Comparison of ENCODE assay signal across 16 cellular contexts in genomic region chrX:107723501-107723900, GRCh38. TPM values are rescaled to one million over a fixed set of nuclear protein-coding genes. Genes with fewer than 3 reads are reported as not detected.
A peak's percentile ranks its signal among the peaks of the same experiment; 100 is the strongest.
DNase-seq lines count a peak whose midpoint lies in the region; ATAC-seq, FAIRE-seq and TF ChIP-seq lines count a peak whose summit lies in the region.
"Had no signal": no experiment of that assay in that cellular context is flagged by ENCODE, and none has a peak within 500 bp of the region (broad histone marks: within the 10 kb centered on the region; RNA-seq: fewer than 3 reads in every experiment).

No MANE protein-coding gene starts in this region.

- H3K4me1 ChIP-seq in neural progenitor cell (no peaks in the 10 kb centered on the region), thyroid gland (peaks cover 26 to 58% of the 10 kb centered on the region in 2 donors), kidney (ENCODE audit: control insufficient read depth in 1 of 2, insufficient read depth in 1 of 2, low read depth in 1 of 2, low read length in 2 of 2) (peaks cover 5 to 13% of the 10 kb centered on the region in 2 donors), mucosa of descending colon (ENCODE audit: low read depth) (peaks cover 7% of the 10 kb centered on the region)

- H3K36me3 Mint-ChIP-seq in neural progenitor cell: no peaks in the 10 kb centered on the region

- no peak overlapping the region for H3K4me3 ChIP-seq in neural progenitor cell
- H3K4me3 ChIP-seq in thyroid gland (replicated peaks in 1 of 3): no peak overlapping the region
- no peak overlapping the region for H3K4me3 ChIP-seq in kidney (ENCODE audit: low read length in 2 of 2)
- H3K4me3 ChIP-seq in mucosa of descending colon: no peak overlapping the region
- H3K4me3 ChIP-seq: BLaER1, GM12878, HAP-1 had no signal

- FAIRE-seq in kidney (lab: Jason Lieb, UNC): no peak
- FAIRE-seq: GM12878, GM18507 had no signal

- ATAC-seq in GM18858 (IDR thresholded peaks at IDR 0.05; ENCODE audit: unreplicated experiment) (no peak), mucosa of descending colon (no peak)
- ATAC-seq: GM12878 had no signal

- no peaks in the 10 kb centered on the region for H3K79me2 ChIP-seq in neural progenitor cell (ENCODE audit: low read depth)

- H3K9ac ChIP-seq in neural progenitor cell (no peak overlapping the region), kidney (ENCODE audit: low read length in 2 of 2) (no peak overlapping the region)
- H3K9ac ChIP-seq: BLaER1 had no signal

- H3K4me3 Mint-ChIP-seq in neural progenitor cell: no peak overlapping the region

- H3K4me2 ChIP-seq in neural progenitor cell: no peak overlapping the region
- H3K4me2 ChIP-seq: BLaER1 had no signal

- peaks cover 2% of the 10 kb centered on the region for H3K9me3 Mint-ChIP-seq in neural progenitor cell

- intact Hi-C loops in thyroid gland (cut with DNase I) (no loop called here), kidney (cut with DNase I) (no loop called here), mucosa of descending colon (cut with DNase I, micrococcal nuclease) (no loop called here)

- H3K36me3 ChIP-seq in neural progenitor cell (no peaks in the 10 kb centered on the region), thyroid gland (no peaks in the 10 kb centered on the region), kidney (ENCODE audit: control insufficient read depth in 1 of 2, insufficient read depth in 2 of 2, low read length in 2 of 2) (no peaks in the 10 kb centered on the region), mucosa of descending colon (ENCODE audit: low read depth) (no peaks in the 10 kb centered on the region)
- H3K36me3 ChIP-seq: BLaER1, HAP-1 had no signal

- WGBS in thyroid gland, 2 donors: 59 to 68% methylated on average over 2 to 3 of the region's 4 CpGs

- TF ChIP-seq CTCF in neural progenitor cell (IDR thresholded peaks at IDR 0.05) (no peak), thyroid gland (IDR thresholded peaks at IDR 0.05) (no peak), kidney (IDR thresholded peaks at IDR 0.05; ENCODE audit: borderline replicate concordance, extremely low read depth, insufficient read depth) (no peak), mucosa of descending colon (IDR thresholded peaks at IDR 0.05) (no peak)

- no peaks in the 10 kb centered on the region for H3F3A ChIP-seq in neural progenitor cell (ENCODE audit: low read depth)

- H3K27me3 Mint-ChIP-seq in neural progenitor cell (ENCODE audit: insufficient read depth, low read depth): peaks cover 14% of the 10 kb centered on the region

- TF ChIP-seq POLR2A in thyroid gland (IDR thresholded peaks at IDR 0.05): no peak

- H3K27me3 ChIP-seq in neural progenitor cell (no peaks in the 10 kb centered on the region), thyroid gland (no peaks in the 10 kb centered on the region)

- peak overlapping the region; percentile 82 for H3K27ac ChIP-seq in angular gyrus (ENCODE audit: low read depth, low read length)
- no peak overlapping the region for H3K27ac ChIP-seq in neural progenitor cell
- peak overlapping the region; percentile 19 to 75 (median 45) for H3K27ac ChIP-seq in thyroid gland
- H3K27ac ChIP-seq in kidney (ENCODE audit: low read depth in 2 of 2, low read length in 2 of 2): no peak overlapping the region
- H3K27ac ChIP-seq: 22Rv1, BLaER1 had no signal

- H3K9me3 ChIP-seq in neural progenitor cell (ENCODE audit: low read depth) (no peaks in the 10 kb centered on the region), thyroid gland (no peaks in the 10 kb centered on the region), kidney (ENCODE audit: control insufficient read depth in 1 of 2, low read length in 2 of 2) (no peaks in the 10 kb centered on the region), mucosa of descending colon (no peaks in the 10 kb centered on the region)
- H3K9me3 ChIP-seq: BLaER1, HAP-1 had no signal

- H4K20me1 ChIP-seq in neural progenitor cell (ENCODE audit: low read depth): no peaks in the 10 kb centered on the region

- H3K4me1 Mint-ChIP-seq in neural progenitor cell: peaks cover 19% of the 10 kb centered on the region

- no peak overlapping the region for H2AFZ ChIP-seq in neural progenitor cell (replicated peaks)

- peak overlapping the region; percentile 82 for H3K27ac Mint-ChIP-seq in neural progenitor cell

- peak; percentile 20 for DNase-seq in NCI-H1092 treated with DMSO at 0.1 percent for 48 hours (lab: John Stamatoyannopoulos, UW)
- no peak for DNase-seq in NCI-H1092 (lab: John Stamatoyannopoulos, UW)
- no peak for DNase-seq in neural progenitor cell (ENCODE audit: low spot score)
- DNase-seq in thyroid gland: peak; percentile 56 to 59
- no peak for DNase-seq in kidney
- DNase-seq in mucosa of descending colon: no peak
- DNase-seq: NCI-H146, NCI-H774 had no signal

RNA-seq across cellular contexts. Expression of gene TSC22D3, which starts 52.1 kb away (rescaled TPM):
- total RNA-seq in neural progenitor cell (ENCODE audit: low replicate concordance): 44.9 and 51.0 TPM in 2 replicates
- total RNA-seq in thyroid gland: 100 to 1,000 TPM; 268 to 504 (median 383) TPM
- total RNA-seq in kidney: 320 TPM
- 160 TPM for polyA plus RNA-seq in kidney (ENCODE audit: insufficient read depth, low read depth, low replicate concordance)
- 100 to 1,000 TPM in 1 of 3 donors, 10 to 100 TPM in 2; 14.1 to 118 (median 64.7) TPM for total RNA-seq in mucosa of descending colon

RNA-seq across cellular contexts. Expression of gene NCBP2L, which starts 54.0 kb away (rescaled TPM):
- total RNA-seq in neural progenitor cell (ENCODE audit: low replicate concordance) (not detected in 2 replicates), thyroid gland (not detected), kidney (not detected), mucosa of descending colon (not detected)
- not detected for polyA plus RNA-seq in kidney (ENCODE audit: insufficient read depth, low read depth, low replicate concordance)
- total RNA-seq: GM12878, NCI-H460 had no signal
- polyA plus RNA-seq: GM12878 had no signal

Comparison
In these comparisons a context has a peak if more than half of its experiments do, and no peak if none do; other contexts are left out.
1. DNase-seq: peak in NCI-H1092 treated with DMSO at 0.1 percent for 48 hours (single experiment) and thyroid gland (2 of 2); none in NCI-H1092 (single experiment), neural progenitor cell (single experiment), kidney (single experiment) and mucosa of descending colon (0 of 3).
2. H3K27ac ChIP-seq: peak in angular gyrus (single experiment) and thyroid gland (3 of 3); none in neural progenitor cell (single experiment) and kidney (0 of 2).